Comparison of ENCODE assay signal across 39 cellular contexts in genomic region chr17:20613905-20614304, GRCh38. TPM values are rescaled to one million over a fixed set of nuclear protein-coding genes. Genes with fewer than 3 reads are reported as not detected.
"Had no signal": no experiment of that assay in that cellular context is flagged by ENCODE, and none has a peak within 500 bp of the region (broad histone marks: within the 10 kb centered on the region; RNA-seq: fewer than 3 reads in every experiment).

No MANE protein-coding gene starts in this region.

- H3K27ac ChIP-seq: KMS-11 had no signal

- H3K4me3 ChIP-seq: MG63 had no signal

- H3K36me3 ChIP-seq: MG63 had no signal

- DNase-seq: Karpas-422, Kasumi-1, KBM-7, KG1, MG63, MM.1S, MV-4-11, NCI-H1048, NCI-H1092 treated with DMSO at 0.1 percent for 48 hours, NCI-H1105, NCI-H1105 treated with DMSO at 0.1 percent for 48 hours, NCI-H1417, NCI-H1417 treated with DMSO at 0.1 percent for 48 hours, NCI-H1436, NCI-H1436 treated with DMSO at 0.1 percent for 48 hours, NCI-H146, NCI-H1694, NCI-H1694 treated with DMSO at 0.1 percent for 48 hours, NCI-H187, NCI-H187 treated with DMSO at 0.1 percent for 48 hours, NCI-H1930, NCI-H2029, NCI-H2029 treated with DMSO at 0.1 percent for 48 hours, NCI-H2081, NCI-H2081 treated with DMSO at 0.1 percent for 48 hours, NCI-H2107, NCI-H2171, NCI-H2171 treated with DMSO at 0.1 percent for 48 hours, NCI-H2227 treated with DMSO at 0.1 percent for 48 hours, NCI-H226, NCI-H345, NCI-H446, NCI-H446 treated with DMSO at 0.1 percent for 48 hours, NCI-H510A had no signal

- H3K4me2 ChIP-seq: KMS-11 had no signal

- H3K9ac ChIP-seq: KMS-11 had no signal

- H3K9me3 ChIP-seq: MG63 had no signal

- H3K27me3 ChIP-seq: MG63 had no signal

RNA-seq across cellular contexts. Expression of gene CDRT15L2, which starts 34.4 kb away (rescaled TPM):
- total RNA-seq: LHCN-M2, M059J, MCF 10A, NCI-H460 had no signal
